ENCODE assay signal across 26 cellular contexts in genomic region chr9:132235125-132235524, GRCh38.
"Had no signal": no experiment of that assay in that cellular context is flagged by ENCODE, and none has a peak within 500 bp of the region (broad histone marks: within the 10 kb centered on the region; RNA-seq: fewer than 3 reads in every experiment).

No MANE protein-coding gene starts in this region.

- H3K4me3 Mint-ChIP-seq: naive thymus-derived CD4-positive, alpha-beta T cell; natural killer cell; nephron; stimulated activated naive B cell treated with anti-CD40 and anti-IgM and Interleukin-4, amounts not matched to agents 10 μg/mL and 1 μg/mL and 100 μg/mL, for 72 hours; stimulated activated naive CD8-positive, alpha-beta T cell treated with anti-CD3 and anti-CD28 coated beads, Interleukin-15, Interleukin-2, amounts not matched to agents 100 ng/mL and 50 ng/mL, for 24 hours had no signal

- H3K9me3 Mint-ChIP-seq: naive thymus-derived CD4-positive, alpha-beta T cell; natural killer cell; nephron; stimulated activated naive B cell treated with anti-CD40 and anti-IgM and Interleukin-4, amounts not matched to agents 10 μg/mL and 1 μg/mL and 100 μg/mL, for 72 hours; stimulated activated naive CD8-positive, alpha-beta T cell treated with anti-CD3 and anti-CD28 coated beads, Interleukin-15, Interleukin-2, amounts not matched to agents 100 ng/mL and 50 ng/mL, for 24 hours had no signal

- H3K27ac ChIP-seq: neutrophil, pancreas, psoas muscle, right lobe of liver, sigmoid colon, stomach, thoracic aorta, thyroid gland, tibial nerve, upper lobe of left lung, vagina had no signal

- H3K36me3 ChIP-seq: pancreas, right lobe of liver, sigmoid colon, stomach, thoracic aorta, thyroid gland, tibial nerve, upper lobe of left lung, vagina had no signal

- H3K27me3 Mint-ChIP-seq: naive thymus-derived CD4-positive, alpha-beta T cell; stimulated activated naive CD8-positive, alpha-beta T cell treated with anti-CD3 and anti-CD28 coated beads, Interleukin-15, Interleukin-2, amounts not matched to agents 100 ng/mL and 50 ng/mL, for 24 hours had no signal

- DNase-seq: naive thymus-derived CD4-positive, alpha-beta T cell; natural killer cell; occipital lobe; psoas muscle; right cardiac atrium; sigmoid colon; small intestine; stimulated activated CD4-positive, alpha-beta T cell treated with anti-CD3 and anti-CD28 coated beads, Interleukin-12 subunit alpha, Interleukin-12 subunit beta, amount 100 ng/mL, for 4 hours; stimulated activated CD4-positive, alpha-beta T cell treated with anti-CD3 and anti-CD28 coated beads, Interleukin-1b, Interleukin-23, amount 100 ng/mL, for 48 hours; stimulated activated CD4-positive, alpha-beta T cell treated with anti-CD3 and anti-CD28 coated beads, Interleukin-4, amount 100 ng/mL, for 1 hour; stimulated activated CD4-positive, alpha-beta T cell treated with anti-CD3 and anti-CD28 coated beads, Interleukin-4, amount 100 ng/mL, for 4 hours; stimulated activated CD8-positive, alpha-beta memory T cell treated with anti-CD3 and anti-CD28 coated beads, Interleukin-4, amount 100 ng/mL, for 48 hours; stimulated activated naive B cell treated with anti-CD40 and anti-IgM and Interleukin-4, amounts not matched to agents 10 μg/mL and 1 μg/mL and 100 μg/mL, for 72 hours; stimulated activated naive CD4-positive, alpha-beta T cell treated with Interleukin-2 at 50 U/mL for 16 hours; stomach; thyroid gland; trophoblast cell; upper lobe of left lung had no signal

- H3K4me1 ChIP-seq: pancreas, psoas muscle, right lobe of liver, sigmoid colon, thyroid gland had no signal

- H3K9me3 ChIP-seq: neutrophil, pancreas, psoas muscle, right lobe of liver, sigmoid colon, stomach, thoracic aorta, thyroid gland, tibial nerve, upper lobe of left lung, vagina had no signal

- H3K36me3 Mint-ChIP-seq: naive thymus-derived CD4-positive, alpha-beta T cell; natural killer cell; stimulated activated naive B cell treated with anti-CD40 and anti-IgM and Interleukin-4, amounts not matched to agents 10 μg/mL and 1 μg/mL and 100 μg/mL, for 72 hours had no signal

- H3K27me3 ChIP-seq: neutrophil, pancreas, right lobe of liver, thyroid gland, upper lobe of left lung, vagina had no signal

- H3K4me3 ChIP-seq: pancreas, psoas muscle, right lobe of liver, sigmoid colon, stomach, thoracic aorta, thyroid gland, tibial nerve, upper lobe of left lung, vagina had no signal

- ATAC-seq: naive thymus-derived CD4-positive, alpha-beta T cell; natural killer cell; pancreas; psoas muscle; right cardiac atrium; right lobe of liver; stimulated activated naive B cell treated with anti-CD40 and anti-IgM and Interleukin-4, amounts not matched to agents 10 μg/mL and 1 μg/mL and 100 μg/mL, for 72 hours had no signal

- H3K27ac Mint-ChIP-seq: natural killer cell; nephron; stimulated activated naive B cell treated with anti-CD40 and anti-IgM and Interleukin-4, amounts not matched to agents 10 μg/mL and 1 μg/mL and 100 μg/mL, for 72 hours; stimulated activated naive CD8-positive, alpha-beta T cell treated with anti-CD3 and anti-CD28 coated beads, Interleukin-15, Interleukin-2, amounts not matched to agents 100 ng/mL and 50 ng/mL, for 24 hours had no signal
